ENCODE assay signal across 9 cellular contexts in genomic region chr10:48277093-48277492, GRCh38. TPM values are rescaled to one million over a fixed set of nuclear protein-coding genes. Genes with fewer than 3 reads are reported as not detected.
"Had no signal": no experiment of that assay in that cellular context is flagged by ENCODE, and none has a peak within 500 bp of the region (broad histone marks: within the 10 kb centered on the region; RNA-seq: fewer than 3 reads in every experiment).

No MANE protein-coding gene starts in this region.

- ATAC-seq: HepG2 had no signal

- DNase-seq: IMR-90, KBM-7, KG1 had no signal

- H3K4me3 Mint-ChIP-seq: IgD-negative memory B cell had no signal

- FAIRE-seq: HepG2, HTR-8/SVneo had no signal

- H3K27ac Mint-ChIP-seq: IgD-negative memory B cell had no signal

- H3K36me3 Mint-ChIP-seq: IgD-negative memory B cell had no signal

- H3K27ac ChIP-seq: HL-60 had no signal

- H3K27me3 Mint-ChIP-seq: IgD-negative memory B cell had no signal

RNA-seq across cellular contexts. Expression of gene FRMPD2, which starts 2.6 kb away (rescaled TPM):
- total RNA-seq: HT-29, HT1080 had no signal
- polyA plus RNA-seq: IgD-negative memory B cell, IMR-90 had no signal
